In genomic region chr10:130875116-130875515, GRCh38 we compare ENCODE assay signal across 21 cellular contexts.
"Had no signal": no experiment of that assay in that cellular context is flagged by ENCODE, and none has a peak within 500 bp of the region (broad histone marks: within the 10 kb centered on the region; RNA-seq: fewer than 3 reads in every experiment).

No MANE protein-coding gene starts in this region.

- H3K27ac Mint-ChIP-seq: immature natural killer cell; naive thymus-derived CD4-positive, alpha-beta T cell had no signal

- H3K4me1 ChIP-seq: colonic mucosa, esophagus muscularis mucosa, foreskin keratinocyte, gastroesophageal sphincter, heart left ventricle, left lung, lower lobe of right lung had no signal

- H3K9me3 ChIP-seq: colonic mucosa, esophagus muscularis mucosa, heart left ventricle, left lung, lower lobe of right lung had no signal

- H3K4me3 ChIP-seq: colonic mucosa, dorsolateral prefrontal cortex, esophagus muscularis mucosa, gastroesophageal sphincter, heart left ventricle, hepatocyte, left lung, lower lobe of right lung had no signal

- H3K4me1 Mint-ChIP-seq: immature natural killer cell had no signal

- H3K27ac ChIP-seq: colonic mucosa, dorsolateral prefrontal cortex, esophagus muscularis mucosa, foreskin keratinocyte, gastroesophageal sphincter, heart left ventricle, hepatocyte, left lung, lower lobe of right lung had no signal

- DNase-seq: colonic mucosa; dermis blood vessel endothelial cell; dorsolateral prefrontal cortex; effector CD4-positive, alpha-beta T cell; effector memory CD4-positive, alpha-beta T cell; foreskin keratinocyte; heart left ventricle; hypothalamus; immature natural killer cell; islet precursor cell; kidney; kidney glomerular epithelial cell; left lung; left ventricle myocardium superior; lower lobe of right lung; mesenchymal stem cell; midbrain; naive thymus-derived CD4-positive, alpha-beta T cell had no signal

- ATAC-seq: foreskin keratinocyte; gastroesophageal sphincter; heart left ventricle; left ventricle myocardium superior; naive thymus-derived CD4-positive, alpha-beta T cell had no signal

- H3K27me3 ChIP-seq: colonic mucosa, foreskin keratinocyte, hepatocyte had no signal

- H3K9me3 Mint-ChIP-seq: immature natural killer cell had no signal

- H3K36me3 ChIP-seq: colonic mucosa, esophagus muscularis mucosa, gastroesophageal sphincter, heart left ventricle, left lung, lower lobe of right lung had no signal

- H3K4me3 Mint-ChIP-seq: immature natural killer cell had no signal

- H3K36me3 Mint-ChIP-seq: immature natural killer cell had no signal
